In genomic region chr12:69329669-69330428, GRCh38 we compare ENCODE assay signal across 10 cellular contexts. TPM values are rescaled to one million over a fixed set of nuclear protein-coding genes. Genes with fewer than 3 reads are reported as not detected.
DNase-seq lines count a peak whose midpoint lies in the region; ATAC-seq and TF ChIP-seq lines count a peak whose summit lies in the region.
"Had no signal": no experiment of that assay in that cellular context is flagged by ENCODE, and none has a peak within 500 bp of the region (broad histone marks: within the 10 kb centered on the region; RNA-seq: fewer than 3 reads in every experiment).

No MANE protein-coding gene starts in this region.

- H3K27ac ChIP-seq in hepatocyte = peak overlapping the region; percentile 96
- no peak overlapping the region for H3K27ac ChIP-seq in adrenal gland

- H3K4me3 Mint-ChIP-seq in activated T-cell treated with anti-CD3 and anti-CD28 coated beads, Interleukin-2, amount 50 U/mL, for 24 hours = peak overlapping the region; percentile 83
- H3K4me3 Mint-ChIP-seq in WTC11 = no peak overlapping the region
- H3K4me3 Mint-ChIP-seq in stimulated activated naive CD8-positive, alpha-beta T cell treated with anti-CD3 and anti-CD28 coated beads, Interleukin-15, amount 100 ng/mL, for 72 hours = peak overlapping the region; percentile 81 to 92

- CTCF ChIA-PET in WTC11 (lab: Charles Lee) = interaction anchor here (0.9 to 1.4 kb wide), 2 partner anchors 12 to 173 kb away, joined by 3 to 4 read pairs; no protein-coding TSS in a partner anchor

- H4K20me1 ChIP-seq in hepatocyte (ENCODE audit: insufficient read depth, poor library complexity, severe bottlenecking) = no peaks in the 10 kb centered on the region

- no peaks in the 10 kb centered on the region for H3K9me3 ChIP-seq in hepatocyte (ENCODE audit: low read depth)
- H3K9me3 ChIP-seq in adrenal gland (replicated peaks in 1 of 3) = no peaks in the 10 kb centered on the region
- H3K9me3 ChIP-seq in MG63 = no peaks in the 10 kb centered on the region
- H3K9me3 ChIP-seq: thyroid gland had no signal

- POLR2A ChIA-PET in WTC11 (lab: Charles Lee) = no interaction called here

- H3K27me3 Mint-ChIP-seq in activated T-cell treated with anti-CD3 and anti-CD28 coated beads, Interleukin-2, amount 50 U/mL, for 24 hours = no peaks in the 10 kb centered on the region
- no peaks in the 10 kb centered on the region for H3K27me3 Mint-ChIP-seq in WTC11 (ENCODE audit: low read depth)
- H3K27me3 Mint-ChIP-seq in stimulated activated naive CD8-positive, alpha-beta T cell treated with anti-CD3 and anti-CD28 coated beads, Interleukin-15, amount 100 ng/mL, for 72 hours = no peaks in the 10 kb centered on the region

- no peaks in the 10 kb centered on the region for H3K36me3 ChIP-seq in hepatocyte (replicated peaks; ENCODE audit: insufficient read depth, low read depth)
- H3K36me3 ChIP-seq in adrenal gland (replicated peaks in 1 of 2) = no peaks in the 10 kb centered on the region
- H3K36me3 ChIP-seq in MG63 = no peaks in the 10 kb centered on the region
- H3K36me3 ChIP-seq: thyroid gland had no signal

- H3K27me3 ChIP-seq in hepatocyte (peaks cover 4% of the 10 kb centered on the region), adrenal gland (no peaks in the 10 kb centered on the region), MG63 (peaks cover 23% of the 10 kb centered on the region)
- H3K27me3 ChIP-seq: thyroid gland had no signal

- TF ChIP-seq POLR2A in adrenal gland (IDR thresholded peaks at IDR 0.05) = no peak

- H3K4me3 ChIP-seq in hepatocyte (peak overlapping the region; percentile 34), adrenal gland (no peak overlapping the region), MG63 (no peak overlapping the region)

- ATAC-seq in WTC11 (no peak), HG03025 (IDR thresholded peaks at IDR 0.05; ENCODE audit: low FRiP score, unreplicated experiment) (no peak)
- peak; percentile 66 for ATAC-seq in stimulated activated naive CD8-positive, alpha-beta T cell treated with anti-CD3 and anti-CD28 coated beads, Interleukin-15, amount 100 ng/mL, for 72 hours

- peak overlapping the region; percentile 82 for H3K4me2 ChIP-seq in hepatocyte

- peaks cover 50% of the 10 kb centered on the region for H3K4me1 Mint-ChIP-seq in activated T-cell treated with anti-CD3 and anti-CD28 coated beads, Interleukin-2, amount 50 U/mL, for 24 hours (ENCODE audit: low read depth)
- H3K4me1 Mint-ChIP-seq in WTC11 = peaks cover 62% of the 10 kb centered on the region
- H3K4me1 Mint-ChIP-seq in stimulated activated naive CD8-positive, alpha-beta T cell treated with anti-CD3 and anti-CD28 coated beads, Interleukin-15, amount 100 ng/mL, for 72 hours = peaks cover 51% of the 10 kb centered on the region

- DNase-seq in activated T-cell treated with anti-CD3 and anti-CD28 coated beads, Interleukin-2, amount 50 U/mL, for 24 hours = peak; percentile 35
- no peak for DNase-seq in activated T-cell treated with anti-CD3 and anti-CD28 coated beads, Interleukin-2, amount 50 U/mL, for 1 hour
- DNase-seq in WTC11 (ENCODE audit: low spot score) (no peak), hepatocyte (ENCODE audit: low spot score) (no peak), adrenal gland (no peak), MG63 (no peak)
- DNase-seq in stimulated activated naive CD8-positive, alpha-beta T cell treated with anti-CD3 and anti-CD28 coated beads, Interleukin-15, amount 100 ng/mL, for 72 hours = peak; percentile 8 to 46
- DNase-seq: thyroid gland had no signal

- H3K4me1 ChIP-seq in hepatocyte (ENCODE audit: insufficient read depth) (peaks cover 7% of the 10 kb centered on the region), adrenal gland (replicated peaks in 1 of 2) (peaks cover 0 to 5% of the 10 kb centered on the region in 2 donors)

- peak overlapping the region; percentile 54 for H2AFZ ChIP-seq in hepatocyte

- peak overlapping the region; percentile 94 for H3K27ac Mint-ChIP-seq in activated T-cell treated with anti-CD3 and anti-CD28 coated beads, Interleukin-2, amount 50 U/mL, for 24 hours
- peak overlapping the region; percentile 59 for H3K27ac Mint-ChIP-seq in WTC11
- peak overlapping the region; percentile 95 to 98 for H3K27ac Mint-ChIP-seq in stimulated activated naive CD8-positive, alpha-beta T cell treated with anti-CD3 and anti-CD28 coated beads, Interleukin-15, amount 100 ng/mL, for 72 hours

- no peaks in the 10 kb centered on the region for H3K9me3 Mint-ChIP-seq in activated T-cell treated with anti-CD3 and anti-CD28 coated beads, Interleukin-2, amount 50 U/mL, for 24 hours
- peaks cover 3% of the 10 kb centered on the region; the same call in 1 of the 2 replicates for H3K9me3 Mint-ChIP-seq in WTC11
- H3K9me3 Mint-ChIP-seq in stimulated activated naive CD8-positive, alpha-beta T cell treated with anti-CD3 and anti-CD28 coated beads, Interleukin-15, amount 100 ng/mL, for 72 hours = no peaks in the 10 kb centered on the region

- no peaks in the 10 kb centered on the region for H3K79me2 ChIP-seq in hepatocyte

- H3K36me3 Mint-ChIP-seq in activated T-cell treated with anti-CD3 and anti-CD28 coated beads, Interleukin-2, amount 50 U/mL, for 24 hours (ENCODE audit: low read depth) = no peaks in the 10 kb centered on the region
- H3K36me3 Mint-ChIP-seq in WTC11 = no peaks in the 10 kb centered on the region

- no peak for TF ChIP-seq CTCF in WTC11 (IDR thresholded peaks at IDR 0.05)
- TF ChIP-seq CTCF in hepatocyte (IDR thresholded peaks at IDR 0.05; ENCODE audit: poor library complexity) = no peak
- no peak for TF ChIP-seq CTCF in adrenal gland (IDR thresholded peaks at IDR 0.05)

- no peaks in the 10 kb centered on the region for H3K9me2 ChIP-seq in hepatocyte (replicated peaks; ENCODE audit: insufficient read depth)

- intact Hi-C loops in adrenal gland (cut with DNase I) = no loop called here

- WGBS in hepatocyte (ENCODE audit: low lambda C conversion rate, missing lambda C conversion rate) = 24% methylated on average over 8 of the region's 8 CpGs
- WGBS in adrenal gland, 4 donors = 60 to 70% (median 68%) methylated on average over 8 of the region's 8 CpGs

TF ChIP-seq in WTC11, 78 proteins besides CTCF, POLR2A, EP300 and RAD21 (continues in another document):
- TF ChIP-seq ZNF281 (CRISPR knock-in tag; IDR thresholded peaks at IDR 0.05) (no peak), ARID4B (CRISPR knock-in tag; IDR thresholded peaks at IDR 0.05; ENCODE audit: borderline replicate concordance) (no peak)

RNA-seq across cellular contexts. Expression of gene LYZ, which starts 18.3 kb away (rescaled TPM):
- 1.0 to 1.5 TPM (median 1.1 TPM) in 3 replicates for total RNA-seq in WTC11 (2021)
- total RNA-seq in hepatocyte = 282 and 304 TPM in 2 replicates
- 129 and 170 TPM in 2 replicates for polyA plus RNA-seq in hepatocyte
- total RNA-seq in adrenal gland = 10 to 100 TPM in 7 of 8 donors, 1 to 10 TPM in 1; 8.2 to 98.5 (median 39.5) TPM
- polyA plus RNA-seq in adrenal gland = 10 to 100 TPM; 11.3 to 30.0 (median 25.6) TPM
- not detected in 2 replicates for total RNA-seq in MG63 (2014; rRNA removed; shearing (Covaris generic); ENCODE audit: low replicate concordance)
- total RNA-seq: endothelial cell of umbilical vein had no signal
- polyA plus RNA-seq: endothelial cell of umbilical vein had no signal

RNA-seq across cellular contexts. Expression of gene YEATS4, which starts 29.7 kb away (rescaled TPM):
- total RNA-seq in WTC11 (2021) (33.3 to 37.1 TPM (median 33.5 TPM) in 3 replicates), hepatocyte (47.2 and 58.2 TPM in 2 replicates), adrenal gland (10 to 100 TPM in 7 of 8 donors, 1 to 10 TPM in 1; 5.6 to 57.9 (median 21.5) TPM)
- polyA plus RNA-seq in hepatocyte (16.2 and 25.2 TPM in 2 replicates), adrenal gland (10 to 100 TPM in 1 of 3 donors, 1 to 10 TPM in 2; 7.2 to 13.5 (median 9.3) TPM)
- 32.3 and 75.0 TPM in 2 replicates for total RNA-seq in MG63 (2014; rRNA removed; shearing (Covaris generic); ENCODE audit: low replicate concordance)

Comparison
In these comparisons a context has a peak if more than half of its experiments do, and no peak if none do; other contexts are left out.
1. DNase-seq: peak in activated T-cell treated with anti-CD3 and anti-CD28 coated beads, Interleukin-2, amount 50 U/mL, for 24 hours (single experiment) and stimulated activated naive CD8-positive, alpha-beta T cell treated with anti-CD3 and anti-CD28 coated beads, Interleukin-15, amount 100 ng/mL, for 72 hours (2 of 2); none in activated T-cell treated with anti-CD3 and anti-CD28 coated beads, Interleukin-2, amount 50 U/mL, for 1 hour (single experiment), WTC11 (single experiment), hepatocyte (single experiment), adrenal gland (0 of 7) and MG63 (single experiment).
2. Peak in every context shown above with its lines, with median percentiles within 50 percentile points of each other: H3K27ac Mint-ChIP-seq.